In the genomic region with DNA sequence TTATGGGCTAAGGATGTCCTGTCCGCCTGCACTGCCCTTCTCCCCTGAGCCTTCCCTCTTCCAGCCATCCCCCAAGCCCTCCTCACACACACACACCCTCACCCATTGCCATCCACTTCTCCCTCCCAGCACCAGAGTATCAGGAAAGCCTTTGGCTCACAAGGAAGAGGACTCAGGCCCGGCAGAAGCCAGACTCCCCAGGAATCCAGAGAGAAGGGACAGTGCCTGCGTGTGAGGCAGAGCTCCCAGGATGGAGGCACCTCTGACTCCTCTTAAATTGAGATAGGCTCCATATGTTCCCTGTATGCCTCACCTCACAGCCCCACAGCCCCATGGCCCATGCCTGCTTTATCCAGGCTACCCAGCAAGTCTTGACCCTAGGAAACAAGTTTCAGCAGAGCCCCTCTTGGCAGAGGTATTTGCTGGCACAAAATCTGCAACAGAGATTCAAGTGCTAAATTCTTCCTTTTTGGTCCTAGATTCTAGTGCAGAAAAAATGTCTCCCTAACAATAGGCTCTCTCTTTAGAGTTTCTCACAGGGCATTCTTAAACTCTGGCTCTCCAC, we compare ENCODE assay signal across 23 cellular contexts. TPM values are rescaled to one million over a fixed set of nuclear protein-coding genes. Genes with fewer than 3 reads are reported as not detected.
A peak's percentile ranks its signal among the peaks of the same experiment; 100 is the strongest.
DNase-seq lines count a peak whose midpoint lies in the region; ATAC-seq and TF ChIP-seq lines count a peak whose summit lies in the region.
"Had no signal": no experiment of that assay in that cellular context is flagged by ENCODE, and none has a peak within 500 bp of the region (broad histone marks: within the 10 kb centered on the region; RNA-seq: fewer than 3 reads in every experiment).

No MANE protein-coding gene starts in this region.

- no peak overlapping the region for H3K27ac Mint-ChIP-seq in CD4-positive, alpha-beta T cell
- H3K27ac Mint-ChIP-seq: activated CD8-positive, alpha-beta T cell treated with anti-CD3 and anti-CD28 coated beads for 36 hours; T-cell had no signal

- no peak overlapping the region for H4K8ac ChIP-seq in neuronal stem cell (ENCODE audit: low read depth, low read length)

- H3K4me1 ChIP-seq in cardiac muscle cell (ENCODE audit: low read depth) (peaks cover 24% of the 10 kb centered on the region), esophagus squamous epithelium (peaks cover 9 to 42% (median 19%) of the 10 kb centered on the region in 3 donors), neuronal stem cell (ENCODE audit: control insufficient read depth in 2 of 2, insufficient read depth in 1 of 2, low read depth in 1 of 2, low read length in 2 of 2) (peaks cover 9 to 16% of the 10 kb centered on the region in 2 donors), uterus (peaks cover 6 to 9% of the 10 kb centered on the region in 2 donors)
- H3K4me1 ChIP-seq: A549, BLaER1 had no signal

- H3K27ac ChIP-seq in cardiac muscle cell (peak overlapping the region; percentile 55), esophagus squamous epithelium (peak overlapping the region; percentile 57 to 91 (median 78)), neuronal stem cell (replicated peaks; ENCODE audit: low read length) (no peak overlapping the region), uterus (peak overlapping the region; percentile 93 to 95)
- H3K27ac ChIP-seq in CD4-positive, alpha-beta T cell (ENCODE audit: low read depth, low read length) = no peak overlapping the region
- H3K27ac ChIP-seq: A549, BLaER1 had no signal

- no peaks in the 10 kb centered on the region for H3K9me3 Mint-ChIP-seq in CD4-positive, alpha-beta T cell
- H3K9me3 Mint-ChIP-seq: activated CD8-positive, alpha-beta T cell treated with anti-CD3 and anti-CD28 coated beads for 36 hours; T-cell had no signal

- peak overlapping the region; percentile 42 for H2BK120ac ChIP-seq in neuronal stem cell (ENCODE audit: low read depth, low read length)

- no peaks in the 10 kb centered on the region for H3K27me3 ChIP-seq in cardiac muscle cell
- no peaks in the 10 kb centered on the region for H3K27me3 ChIP-seq in esophagus squamous epithelium
- H3K27me3 ChIP-seq in neuronal stem cell (ENCODE audit: control insufficient read depth in 3 of 3, insufficient read depth in 3 of 3, low read depth in 1 of 3, low read length in 3 of 3) = no peaks in the 10 kb centered on the region
- no peaks in the 10 kb centered on the region for H3K27me3 ChIP-seq in uterus
- H3K27me3 ChIP-seq in CD4-positive, alpha-beta T cell (ENCODE audit: control insufficient read depth, insufficient read depth, low read length) = no peaks in the 10 kb centered on the region
- H3K27me3 ChIP-seq: BLaER1 had no signal

- no peak overlapping the region for H2BK15ac ChIP-seq in neuronal stem cell (ENCODE audit: low read length)

- H3K18ac ChIP-seq in neuronal stem cell (ENCODE audit: low read length) = peak overlapping the region; percentile 54

- peak overlapping the region; percentile 74 for H2AFZ ChIP-seq in neuronal stem cell (ENCODE audit: low read length)

- CTCF ChIA-PET in CD4-positive, alpha-beta T cell (lab: Charles Lee) = no interaction called here

- TF ChIP-seq POLR2A in esophagus squamous epithelium (IDR thresholded peaks at IDR 0.05) (no peak), uterus (IDR thresholded peaks at IDR 0.05) (no peak)

- no peaks in the 10 kb centered on the region for H3K27me3 Mint-ChIP-seq in CD4-positive, alpha-beta T cell
- H3K27me3 Mint-ChIP-seq: activated CD8-positive, alpha-beta T cell treated with anti-CD3 and anti-CD28 coated beads for 36 hours had no signal

- H3K4ac ChIP-seq in neuronal stem cell (ENCODE audit: low read length) = no peak overlapping the region

- H3K23ac ChIP-seq in neuronal stem cell (ENCODE audit: low read depth, low read length, poor library complexity) = no peak overlapping the region

- peak overlapping the region; percentile 47 for H3K14ac ChIP-seq in neuronal stem cell (ENCODE audit: low read length)

- H4K91ac ChIP-seq in neuronal stem cell (ENCODE audit: low read depth, low read length, poor library complexity) = no peak overlapping the region

- peaks cover 4% of the 10 kb centered on the region for H3K36me3 Mint-ChIP-seq in CD4-positive, alpha-beta T cell (ENCODE audit: low read depth)

- H2BK5ac ChIP-seq in neuronal stem cell (ENCODE audit: low read length) = no peak overlapping the region

- peak overlapping the region; percentile 13 for H3K9ac ChIP-seq in neuronal stem cell (ENCODE audit: low read depth, low read length, poor library complexity)
- H3K9ac ChIP-seq: BLaER1 had no signal

- H3K36me3 ChIP-seq in cardiac muscle cell = no peaks in the 10 kb centered on the region
- no peaks in the 10 kb centered on the region for H3K36me3 ChIP-seq in esophagus squamous epithelium
- peaks cover 0 to 2% of the 10 kb centered on the region in 2 donors for H3K36me3 ChIP-seq in neuronal stem cell (replicated peaks in 1 of 2; ENCODE audit: control insufficient read depth in 2 of 2, insufficient read depth in 2 of 2, low read length in 2 of 2)
- H3K36me3 ChIP-seq in uterus = no peaks in the 10 kb centered on the region
- H3K36me3 ChIP-seq: BLaER1 had no signal

- no peak for TF ChIP-seq CTCF in cardiac muscle cell (IDR thresholded peaks at IDR 0.05; ENCODE audit: low read depth, low read length)
- no peak for TF ChIP-seq CTCF in esophagus squamous epithelium (IDR thresholded peaks at IDR 0.05)
- no peak for TF ChIP-seq CTCF in uterus (IDR thresholded peaks at IDR 0.05)
- TF ChIP-seq CTCF in CD4-positive, alpha-beta T cell (IDR thresholded peaks at IDR 0.05) = no peak

- whole genome bisulfite sequencing in esophagus squamous epithelium, 2 donors = 35 to 80% methylated on average over 1 to 3 of the region's 3 CpGs
- no CpG with 5 or more reads among the region's 3 CpGs for WGBS in neuronal stem cell (ENCODE audit: extremely low coverage in 2 of 2, insufficient read length in 2 of 2, insufficient replicate concordance in 1 of 2), 2 donors

- ATAC-seq in left cardiac atrium (no peak), GM21786 (IDR thresholded peaks at IDR 0.05; ENCODE audit: unreplicated experiment) (no peak), HG03354 (IDR thresholded peaks at IDR 0.05; ENCODE audit: poor library complexity, severe bottlenecking, unreplicated experiment) (no peak)
- ATAC-seq in CD4-positive, alpha-beta T cell (ENCODE audit: poor library complexity) = no peak
- ATAC-seq: A549; activated CD8-positive, alpha-beta T cell treated with anti-CD3 and anti-CD28 coated beads for 36 hours; left lobe of liver; T-cell had no signal

- no peaks in the 10 kb centered on the region for H3K4me1 Mint-ChIP-seq in CD4-positive, alpha-beta T cell (ENCODE audit: low read depth)

- DNase-seq in cardiac muscle cell (ENCODE audit: low read depth in 1 of 2, low spot score in 1 of 2) (no peak), left cardiac atrium (no peak), esophagus squamous epithelium (lab: John Stamatoyannopoulos, UW) (no peak), neuronal stem cell (ENCODE audit: low spot score) (no peak), uterus (no peak)
- no peak for DNase-seq in CD4-positive, alpha-beta T cell
- DNase-seq: activated CD8-positive, alpha-beta T cell treated with anti-CD3 and anti-CD28 coated beads for 36 hours; activated naive CD4-positive, alpha-beta T cell treated with Interleukin-2 at 50 U/mL for 16 hours; amniotic stem cell; Calu3; effector CD4-positive, alpha-beta T cell; EL; glutamatergic neuron; KBM-7; NCI-H1694; NCI-H748 treated with DMSO at 0.1 percent for 48 hours; substantia nigra; T-cell had no signal

- H2AK5ac ChIP-seq in neuronal stem cell (ENCODE audit: low read depth, low read length) = peak overlapping the region; percentile 97

- H3K79me1 ChIP-seq in neuronal stem cell (ENCODE audit: low read depth, low read length) = no peaks in the 10 kb centered on the region

- H3K9me3 ChIP-seq in cardiac muscle cell (ENCODE audit: low read depth) (no peaks in the 10 kb centered on the region), esophagus squamous epithelium (no peaks in the 10 kb centered on the region), neuronal stem cell (replicated peaks in 1 of 2; ENCODE audit: control insufficient read depth in 2 of 2, insufficient read depth in 1 of 2, low read depth in 1 of 2, low read length in 2 of 2) (no peaks in the 10 kb centered on the region), uterus (no peaks in the 10 kb centered on the region)
- H3K9me3 ChIP-seq in CD4-positive, alpha-beta T cell (ENCODE audit: control insufficient read depth, low read length) = no peaks in the 10 kb centered on the region
- H3K9me3 ChIP-seq: A549, BLaER1 had no signal

- POLR2A ChIA-PET in CD4-positive, alpha-beta T cell (lab: Charles Lee) = no interaction called here

- no peak overlapping the region for H3K4me2 ChIP-seq in neuronal stem cell (ENCODE audit: insufficient read depth, low read length, poor library complexity, severe bottlenecking)
- H3K4me2 ChIP-seq: A549, BLaER1 had no signal

- intact Hi-C loops in left cardiac atrium (cut with DNase I) (no loop called here), esophagus squamous epithelium (cut with DNase I) (loop anchor here (10.0 kb wide), 1 partner anchor 186 kb away; no protein-coding TSS in a partner anchor), uterus (cut with DNase I; ENCODE audit: low total_unique reads) (no loop called here)
- intact Hi-C loops in CD4-positive, alpha-beta T cell (cut with DNase I, micrococcal nuclease) = loop anchor here in 1 of 2 experiments (10.0 kb wide), 1 partner anchor 234 kb away; the partner anchor contains the start of gene ABLIM3

- H3K4me3 Mint-ChIP-seq in CD4-positive, alpha-beta T cell = no peak overlapping the region
- H3K4me3 Mint-ChIP-seq: activated CD8-positive, alpha-beta T cell treated with anti-CD3 and anti-CD28 coated beads for 36 hours; T-cell had no signal

- no peak overlapping the region for H2BK12ac ChIP-seq in neuronal stem cell (ENCODE audit: low read length)

- no peak overlapping the region for H3K4me3 ChIP-seq in cardiac muscle cell
- H3K4me3 ChIP-seq in esophagus squamous epithelium = no peak overlapping the region
- H3K4me3 ChIP-seq in neuronal stem cell (ENCODE audit: low read length in 2 of 2) = peak overlapping the region in 1 of 2 donors; percentile 23
- H3K4me3 ChIP-seq in uterus = no peak overlapping the region
- H3K4me3 ChIP-seq: A549, BLaER1 had no signal

RNA-seq across cellular contexts. Expression of gene IL17B, which starts 0.8 kb away (rescaled TPM):
- total RNA-seq in cardiac muscle cell (6.4 and 9.0 TPM in 2 replicates), left cardiac atrium (under 1 TPM; 0.44 to 0.89 TPM), esophagus squamous epithelium (1 to 10 TPM in 3 of 4 donors, not detected in 1; 2.0 to 2.5 (median 2.1) TPM), uterus (1 to 10 TPM in 2 of 4 donors, not detected in 2; 1.6 to 2.3 TPM)
- 3.9 and 5.8 TPM in 2 replicates for polyA plus RNA-seq in cardiac muscle cell
- not detected for polyA plus RNA-seq in neuronal stem cell (2013, experiment 1 of 2)
- polyA plus RNA-seq in neuronal stem cell (2013, experiment 2 of 2) = not detected
- total RNA-seq in CD4-positive, alpha-beta T cell = not detected
- total RNA-seq: activated CD8-positive, alpha-beta T cell treated with anti-CD3 and anti-CD28 coated beads for 36 hours; Calu3; left lobe of liver; T-cell had no signal

RNA-seq across cellular contexts. Expression of gene PCYOX1L, which starts 20.5 kb away (rescaled TPM):
- total RNA-seq in cardiac muscle cell (14.4 and 16.1 TPM in 2 replicates), left cardiac atrium (1 to 10 TPM; 5.2 to 5.4 TPM), esophagus squamous epithelium (1 to 10 TPM; 2.1 to 4.6 (median 3.1) TPM), uterus (1 to 10 TPM in 3 of 4 donors, under 1 TPM in 1; 0.59 to 8.6 (median 5.9) TPM)
- 15.3 and 17.6 TPM in 2 replicates for polyA plus RNA-seq in cardiac muscle cell
- 16.0 TPM for polyA plus RNA-seq in neuronal stem cell (2013, experiment 1 of 2)
- 16.3 TPM for polyA plus RNA-seq in neuronal stem cell (2013, experiment 2 of 2)
- total RNA-seq in CD4-positive, alpha-beta T cell = 10 to 100 TPM; 22.9 to 24.8 TPM

RNA-seq across cellular contexts. Expression of gene GRPEL2, which starts 33.0 kb away (rescaled TPM):
- total RNA-seq in cardiac muscle cell = 4.9 and 5.1 TPM in 2 replicates
- 4.2 and 6.6 TPM in 2 replicates for polyA plus RNA-seq in cardiac muscle cell
- 10 to 100 TPM in 1 of 2 donors, 1 to 10 TPM in 1; 8.7 to 15.4 TPM for total RNA-seq in left cardiac atrium
- 10 to 100 TPM; 23.1 to 43.3 (median 27.1) TPM for total RNA-seq in esophagus squamous epithelium
- polyA plus RNA-seq in neuronal stem cell (2013, experiment 1 of 2) = 11.4 TPM
- 11.3 TPM for polyA plus RNA-seq in neuronal stem cell (2013, experiment 2 of 2)
- total RNA-seq in uterus = 10 to 100 TPM; 13.5 to 27.0 (median 22.6) TPM
- total RNA-seq in CD4-positive, alpha-beta T cell = 10 to 100 TPM; 20.8 to 22.5 TPM

Comparison
In these comparisons a context has a peak if more than half of its experiments do, and no peak if none do; other contexts are left out.
1. H3K27ac ChIP-seq: peak in cardiac muscle cell (single experiment), esophagus squamous epithelium (4 of 4) and uterus (2 of 2); none in neuronal stem cell (single experiment) and CD4-positive, alpha-beta T cell (single experiment).